In genomic region chr15:78691167-78691872, GRCh38 we compare ENCODE assay signal across 17 cellular contexts. TPM values are rescaled to one million over a fixed set of nuclear protein-coding genes. Genes with fewer than 3 reads are reported as not detected.
DNase-seq lines count a peak whose midpoint lies in the region; ATAC-seq and TF ChIP-seq lines count a peak whose summit lies in the region.
"Had no signal": no experiment of that assay in that cellular context is flagged by ENCODE, and none has a peak within 500 bp of the region (broad histone marks: within the 10 kb centered on the region; RNA-seq: fewer than 3 reads in every experiment).

No MANE protein-coding gene starts in this region.

- H3K27ac ChIP-seq in right atrium auricular region (no peak overlapping the region), coronary artery (no peak overlapping the region), mesendoderm (ENCODE audit: low read depth, low read length) (no peak overlapping the region)
- H3K27ac ChIP-seq: GM23248, PC-9 had no signal

- H3K4me1 ChIP-seq in right atrium auricular region (no peaks in the 10 kb centered on the region), mesendoderm (ENCODE audit: control insufficient read depth, low read depth, low read length) (peaks cover 3% of the 10 kb centered on the region)
- H3K4me1 ChIP-seq: Caco-2 had no signal

- H3K23ac ChIP-seq in mesendoderm (ENCODE audit: low read length) = no peak overlapping the region

- no peak overlapping the region for H3K4me2 ChIP-seq in mesendoderm (ENCODE audit: low read length)
- H3K4me2 ChIP-seq: PC-9 had no signal

- H2BK120ac ChIP-seq in mesendoderm (ENCODE audit: low read depth, low read length) = no peak overlapping the region

- no peaks in the 10 kb centered on the region for H3K79me2 ChIP-seq in mesendoderm (ENCODE audit: control insufficient read depth, insufficient read depth, low read length)

- ATAC-seq in GM18498 (IDR thresholded peaks at IDR 0.05; ENCODE audit: unreplicated experiment) (no peak), HG02623 (IDR thresholded peaks at IDR 0.05; ENCODE audit: unreplicated experiment) (no peak), GM21786 (IDR thresholded peaks at IDR 0.05; ENCODE audit: unreplicated experiment) (no peak)
- ATAC-seq: Right ventricle myocardium inferior had no signal

- H2AK5ac ChIP-seq in mesendoderm (ENCODE audit: low read length) = no peak overlapping the region

- H4K8ac ChIP-seq in mesendoderm (ENCODE audit: low read depth, low read length) = no peak overlapping the region

- H3K36me3 ChIP-seq in right atrium auricular region (no peaks in the 10 kb centered on the region), mesendoderm (ENCODE audit: control insufficient read depth, insufficient read depth, low read length) (no peaks in the 10 kb centered on the region)

- H3K9me3 ChIP-seq in right atrium auricular region = no peaks in the 10 kb centered on the region
- H3K9me3 ChIP-seq: Caco-2 had no signal

- no peak overlapping the region for H2BK5ac ChIP-seq in mesendoderm (ENCODE audit: low read length)

- no peaks in the 10 kb centered on the region for H3K27me3 ChIP-seq in right atrium auricular region
- no peaks in the 10 kb centered on the region for H3K27me3 ChIP-seq in mesendoderm (ENCODE audit: insufficient read depth, low read length, poor library complexity)

- H3K4ac ChIP-seq in mesendoderm (ENCODE audit: low read depth, low read length) = no peak overlapping the region

- intact Hi-C loops in cardiac septum (cut with DNase I) = no loop called here

- DNase-seq in cardiac septum (ENCODE audit: low spot score) (peak; percentile 50), right atrium auricular region (ENCODE audit: low spot score) (no peak), coronary artery (ENCODE audit: low spot score) (peak; percentile 64), mesendoderm (peak; percentile 16), NCI-H2196 (lab: John Stamatoyannopoulos, UW; ENCODE audit: unreplicated experiment) (no peak)
- DNase-seq: Caco-2, GM23248, KG1, NCI-H1048, NCI-H146, NCI-H69, PC-9 had no signal

- peak overlapping the region; percentile 15 for H3K56ac ChIP-seq in mesendoderm (ENCODE audit: low read length)

- no peak overlapping the region for H3K9ac ChIP-seq in mesendoderm (ENCODE audit: low read length)
- H3K9ac ChIP-seq: GM23248 had no signal

- no CpG with 5 or more reads among the region's 9 CpGs for WGBS in mesendoderm (ENCODE audit: extremely low coverage, insufficient coverage, low lambda C conversion rate)

- H3K79me1 ChIP-seq in mesendoderm (ENCODE audit: low read length) = no peaks in the 10 kb centered on the region

- H3K4me3 ChIP-seq in right atrium auricular region = no peak overlapping the region
- H3K4me3 ChIP-seq in coronary artery = no peak overlapping the region
- H3K4me3 ChIP-seq in mesendoderm (ENCODE audit: low read length) = no peak overlapping the region
- H3K4me3 ChIP-seq: GM23248, PC-9 had no signal

- TF ChIP-seq CTCF in right atrium auricular region (IDR thresholded peaks at IDR 0.05) (no peak), coronary artery (IDR thresholded peaks at IDR 0.05) (no peak)

- no peak overlapping the region for H2BK15ac ChIP-seq in mesendoderm (replicated peaks; ENCODE audit: low read depth)

- H4K5ac ChIP-seq in mesendoderm (ENCODE audit: low read length) = no peak overlapping the region

- H3K18ac ChIP-seq in mesendoderm (ENCODE audit: low read length) = no peak overlapping the region

RNA-seq across cellular contexts. Expression of gene CHRNB4, which starts 50.3 kb away (rescaled TPM):
- total RNA-seq in cardiac septum (not detected), right atrium auricular region (not detected)
- 0.45 TPM for polyA plus RNA-seq in mesendoderm (2013, experiment 1 of 2)
- polyA plus RNA-seq in mesendoderm (2013, experiment 2 of 2) = 0.52 TPM
- total RNA-seq: GM23248, M059J, Right ventricle myocardium inferior had no signal
- polyA plus RNA-seq: GM23248 had no signal

Comparison
In these comparisons a context has a peak if more than half of its experiments do, and no peak if none do; other contexts are left out.
1. DNase-seq: peak in cardiac septum (single experiment), coronary artery (single experiment) and mesendoderm (single experiment); none in right atrium auricular region (single experiment) and NCI-H2196 (single experiment).